Comparison of ENCODE assay signal across 10 cellular contexts in the genomic region with DNA sequence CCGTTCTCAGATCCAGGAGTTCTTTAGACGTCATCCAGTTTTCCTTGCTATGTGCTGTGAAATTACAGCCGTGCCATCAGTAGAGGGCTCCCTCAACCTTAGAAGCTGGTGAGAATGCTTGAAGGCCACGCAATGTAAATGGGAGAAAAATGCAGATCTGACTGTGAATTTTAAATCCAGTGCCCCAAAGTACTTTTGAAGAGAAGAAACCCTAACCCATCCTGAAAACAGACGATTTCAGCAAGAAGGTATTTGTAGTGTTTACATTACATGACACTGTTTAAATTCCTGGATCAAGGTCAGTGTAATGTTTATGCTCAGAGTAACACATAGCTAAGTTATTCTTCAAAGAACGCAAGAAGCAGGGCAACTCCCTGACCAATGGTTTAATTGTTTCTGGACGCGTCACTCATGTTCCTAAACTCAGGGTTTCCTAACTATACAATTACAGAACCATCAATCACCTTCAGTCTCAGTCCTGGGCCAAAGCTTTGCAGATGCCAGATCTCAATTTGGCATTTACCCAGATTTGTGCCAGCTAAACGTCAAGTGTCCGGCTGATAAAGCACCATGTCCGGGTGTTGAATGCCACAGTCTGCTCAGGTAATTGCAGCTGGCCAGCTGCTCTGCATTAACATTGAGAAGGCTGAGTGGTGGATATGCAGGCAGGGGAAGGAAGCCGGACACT. TPM values are rescaled to one million over a fixed set of nuclear protein-coding genes. Genes with fewer than 3 reads are reported as not detected.
A peak's percentile ranks its signal among the peaks of the same experiment; 100 is the strongest.
DNase-seq lines count a peak whose midpoint lies in the region; ATAC-seq, FAIRE-seq and TF ChIP-seq lines count a peak whose summit lies in the region.
"Had no signal": no experiment of that assay in that cellular context is flagged by ENCODE, and none has a peak within 500 bp of the region (broad histone marks: within the 10 kb centered on the region; RNA-seq: fewer than 3 reads in every experiment).

No MANE protein-coding gene starts in this region.

- DNase-seq in AG09319 (ENCODE audit: extremely low read depth, low read depth), result peak; percentile 48
- DNase-seq in M059J (ENCODE audit: low read depth), result peak; percentile 60
- peak; percentile 35 to 68 (median 62) for DNase-seq in body of pancreas
- DNase-seq in HepG2 (ENCODE audit: low spot score), result peak; percentile 66
- DNase-seq in effector CD4-positive, alpha-beta T cell, result no peak

- TF ChIP-seq CTCF in AG09319 (IDR thresholded peaks at IDR 0.05; ENCODE audit: low read depth, low read length), result peak; percentile 74
- peak in 2 of 7 experiments; percentile 6 to 16 for TF ChIP-seq CTCF in body of pancreas (IDR thresholded peaks at IDR 0.05)
- peak; percentile 39 for TF ChIP-seq CTCF in HepG2 (CRISPR knock-in tag; IDR thresholded peaks at IDR 0.05)

- H3K27ac ChIP-seq in body of pancreas (peak overlapping the region in 1 of 4 donors; percentile 9), HepG2 (ENCODE audit: extremely low read length, insufficient read depth, low read length) (no peak overlapping the region)
- H3K27ac ChIP-seq: adrenal gland had no signal

- no peak for TF ChIP-seq RAD21 in HepG2 (CRISPR knock-in tag; IDR thresholded peaks at IDR 0.05)

- TF ChIP-seq POLR2A in body of pancreas (IDR thresholded peaks at IDR 0.05) (no peak), HepG2 (IDR thresholded peaks at IDR 0.05; ENCODE audit: insufficient read depth in 1 of 2, low read depth in 2 of 2, low read length in 2 of 2) (no peak)

- no peaks in the 10 kb centered on the region for H4K20me1 ChIP-seq in HepG2 (ENCODE audit: insufficient read depth, low read length)

- no peak overlapping the region for H3K9ac ChIP-seq in HepG2 (ENCODE audit: insufficient read depth, low read depth, low read length)

- ATAC-seq in body of pancreas (peak; percentile 84), HepG2 (peak; percentile 76), GM19452 (IDR thresholded peaks at IDR 0.05; ENCODE audit: unreplicated experiment) (no peak), HG02610 (IDR thresholded peaks at IDR 0.05; ENCODE audit: unreplicated experiment) (no peak), GM21786 (IDR thresholded peaks at IDR 0.05; ENCODE audit: unreplicated experiment) (no peak)

- no peaks in the 10 kb centered on the region for H3K79me2 ChIP-seq in HepG2 (ENCODE audit: insufficient read depth, low read length)

- WGBS in body of pancreas, 2 donors, result 17 to 18% methylated on average over 12 of the region's 12 CpGs
- WGBS in HepG2 (ENCODE audit: low lambda C conversion rate), result 3% methylated on average over 12 of the region's 12 CpGs

- CTCF ChIA-PET in HepG2 (lab: Yijun Ruan, JAX; ENCODE audit: low intra/inter-chr PET ratio, low total read pairs), result no interaction called here

- no peaks in the 10 kb centered on the region for H3K9me3 ChIP-seq in body of pancreas
- H3K9me3 ChIP-seq in HepG2 (ENCODE audit: low read length), result no peaks in the 10 kb centered on the region
- H3K9me3 ChIP-seq: adrenal gland had no signal

- peak overlapping the region; percentile 46 for H3K4me2 ChIP-seq in HepG2 (ENCODE audit: low read depth, low read length)

- peaks cover 16% of the 10 kb centered on the region for H3K4me1 ChIP-seq in body of pancreas
- peaks cover 26% of the 10 kb centered on the region for H3K4me1 ChIP-seq in HepG2 (ENCODE audit: insufficient read depth, low read length)
- H3K4me1 ChIP-seq: adrenal gland had no signal

- FAIRE-seq in HepG2 (lab: Jason Lieb, UNC), result peak; percentile 52
- FAIRE-seq: GM18507 had no signal

- in situ Hi-C loops in HepG2 (cut with HindIII; ENCODE audit: extremely low pct_ligation_motif_present, low pct_unique_long_range_greater_than_20kb), result loop anchor here (10.0 kb wide), 1 partner anchor 175 kb away; no protein-coding TSS in a partner anchor

- intact Hi-C loops in body of pancreas (cut with DNase I) (no loop called here), HepG2 (cut with micrococcal nuclease; ENCODE audit: unreplicated experiment) (loop anchor here (5.0 kb wide), 1 partner anchor 178 kb away; no protein-coding TSS in a partner anchor)

- H3K36me3 ChIP-seq in body of pancreas (replicated peaks in 1 of 2; ENCODE audit: insufficient read depth in 1 of 2, low read depth in 2 of 2) (no peaks in the 10 kb centered on the region), HepG2 (replicated peaks in 1 of 2; ENCODE audit: control insufficient read depth in 1 of 2, insufficient read depth in 2 of 2, low read length in 2 of 2) (no peaks in the 10 kb centered on the region)
- H3K36me3 ChIP-seq: adrenal gland had no signal

- no TSS peak for BruUV-seq in HepG2 (replicated peaks; lab: Mats Ljungman, UMichigan)

- POLR2A ChIA-PET in HepG2 (lab: Yijun Ruan, JAX), result no interaction called here

- H3K4me3 ChIP-seq in body of pancreas, result no peak overlapping the region
- no peak overlapping the region for H3K4me3 ChIP-seq in HepG2 (replicated peaks in 1 of 3; ENCODE audit: insufficient read depth in 1 of 3, low read depth in 2 of 3, low read length in 3 of 3)
- H3K4me3 ChIP-seq: adrenal gland had no signal

- H3K27me3 ChIP-seq in body of pancreas, result no peaks in the 10 kb centered on the region
- H3K27me3 ChIP-seq in HepG2 (ENCODE audit: control insufficient read depth in 1 of 2, insufficient read depth in 2 of 2, low read length in 2 of 2), result peaks cover 0 to 4% of the 10 kb centered on the region in 2 experiments; a peak in 1 of 5 replicates
- H3K27me3 ChIP-seq: adrenal gland had no signal

- H2AFZ ChIP-seq in HepG2 (ENCODE audit: low read length), result no peak overlapping the region

- TF ChIP-seq EP300 in HepG2 (IDR thresholded peaks at IDR 0.05; ENCODE audit: low read depth in 2 of 2, low read length in 2 of 2) (peak in 1 of 2 experiments; percentile 16; a peak in 1 of 4 replicates), HepG2 (CRISPR knock-in tag; IDR thresholded peaks at IDR 0.05; ENCODE audit: borderline replicate concordance) (no peak)

RNA-seq across cellular contexts. Expression of gene ADAMTS8, which starts 38.2 kb away (rescaled TPM):
- not detected in 2 replicates for total RNA-seq in M059J (2014; rRNA removed; shearing (Covaris generic))
- total RNA-seq in body of pancreas (under 1 TPM in 1 of 2 donors, not detected in 1; 0.66 TPM), HepG2 (2016; rRNA removed; fragmentation: Illumina TruSeq; extraction: Trizol) (not detected in 2 replicates)
- not detected in 2 replicates for total RNA-seq in HepG2 (2016; cell fraction: cytosol; rRNA removed; fragmentation: Illumina TruSeq; extraction: Trizol; ENCODE audit: low read depth)
- not detected in 2 replicates for total RNA-seq in HepG2 (2016; cell fraction: insoluble cytoplasmic fraction; rRNA removed; fragmentation: Illumina TruSeq; extraction: Trizol)
- total RNA-seq in HepG2 (2016; cell fraction: membrane; rRNA removed; fragmentation: Illumina TruSeq; extraction: Trizol), result not detected in 2 replicates
- total RNA-seq in HepG2 (2016; cell fraction: nucleus; rRNA removed; fragmentation: Illumina TruSeq; extraction: Trizol), result not detected in 2 replicates
- not detected in 2 replicates for polyA plus RNA-seq in HepG2 (2011; rRNA removed)
- polyA plus RNA-seq in HepG2 (2011; cell fraction: cytosol; rRNA removed), result not detected in 2 replicates
- polyA plus RNA-seq in HepG2 (2011; cell fraction: nucleus; rRNA removed), result not detected in 2 replicates
- polyA plus RNA-seq in HepG2 (2012), result not detected in 2 replicates
- not detected in 2 replicates for polyA plus RNA-seq in HepG2 (2016; cell fraction: cytosol; fragmentation: Illumina TruSeq; extraction: Trizol; ENCODE audit: low read depth)
- not detected in 2 replicates for polyA plus RNA-seq in HepG2 (2016; cell fraction: insoluble cytoplasmic fraction; fragmentation: Illumina TruSeq; extraction: Trizol; ENCODE audit: low read depth)
- not detected in 2 replicates for polyA plus RNA-seq in HepG2 (2016; cell fraction: membrane; fragmentation: Illumina TruSeq; extraction: Trizol; ENCODE audit: low read depth)
- not detected in 2 replicates for polyA plus RNA-seq in HepG2 (2016; cell fraction: nucleus; fragmentation: Illumina TruSeq; extraction: Trizol; ENCODE audit: insufficient read depth, low read depth)
- polyA minus RNA-seq in HepG2 (2011; rRNA and poly(A)+ RNA removed; ENCODE audit: low replicate concordance), result not detected in 2 replicates
- polyA minus RNA-seq in HepG2 (2011; cell fraction: cytosol; rRNA and poly(A)+ RNA removed), result not detected in 2 replicates
- polyA minus RNA-seq in HepG2 (2011; cell fraction: nucleus; rRNA and poly(A)+ RNA removed), result not detected in 2 replicates

RNA-seq across cellular contexts. Expression of gene ADAMTS15, which starts 58.2 kb away (rescaled TPM):
- total RNA-seq in M059J (2014; rRNA removed; shearing (Covaris generic)), result 6.9 and 10.9 TPM in 2 replicates
- total RNA-seq in body of pancreas (1 to 10 TPM in 1 of 2 donors, under 1 TPM in 1; 0.52 to 5.3 TPM), HepG2 (2016; rRNA removed; fragmentation: Illumina TruSeq; extraction: Trizol) (0.02 TPM in 1 of 2 replicates, not detected in the other)
- total RNA-seq in HepG2 (2016; cell fraction: cytosol; rRNA removed; fragmentation: Illumina TruSeq; extraction: Trizol; ENCODE audit: low read depth), result not detected in 2 replicates
- total RNA-seq in HepG2 (2016; cell fraction: insoluble cytoplasmic fraction; rRNA removed; fragmentation: Illumina TruSeq; extraction: Trizol), result not detected in 2 replicates
- total RNA-seq in HepG2 (2016; cell fraction: membrane; rRNA removed; fragmentation: Illumina TruSeq; extraction: Trizol), result not detected in 2 replicates
- not detected in 2 replicates for total RNA-seq in HepG2 (2016; cell fraction: nucleus; rRNA removed; fragmentation: Illumina TruSeq; extraction: Trizol)
- 0.01 TPM in 1 of 2 replicates, not detected in the other for polyA plus RNA-seq in HepG2 (2011; rRNA removed)
- not detected in 2 replicates for polyA plus RNA-seq in HepG2 (2011; cell fraction: cytosol; rRNA removed)
- not detected in 2 replicates for polyA plus RNA-seq in HepG2 (2011; cell fraction: nucleus; rRNA removed)
- not detected in 2 replicates for polyA plus RNA-seq in HepG2 (2012)
- polyA plus RNA-seq in HepG2 (2016; cell fraction: cytosol; fragmentation: Illumina TruSeq; extraction: Trizol; ENCODE audit: low read depth), result not detected in 2 replicates
- not detected in 2 replicates for polyA plus RNA-seq in HepG2 (2016; cell fraction: insoluble cytoplasmic fraction; fragmentation: Illumina TruSeq; extraction: Trizol; ENCODE audit: low read depth)
- not detected in 2 replicates for polyA plus RNA-seq in HepG2 (2016; cell fraction: membrane; fragmentation: Illumina TruSeq; extraction: Trizol; ENCODE audit: low read depth)
- not detected in 2 replicates for polyA plus RNA-seq in HepG2 (2016; cell fraction: nucleus; fragmentation: Illumina TruSeq; extraction: Trizol; ENCODE audit: insufficient read depth, low read depth)
- 0.63 TPM in 1 of 2 replicates, not detected in the other for polyA minus RNA-seq in HepG2 (2011; rRNA and poly(A)+ RNA removed; ENCODE audit: low replicate concordance)
- not detected in 2 replicates for polyA minus RNA-seq in HepG2 (2011; cell fraction: cytosol; rRNA and poly(A)+ RNA removed)
- not detected in 2 replicates for polyA minus RNA-seq in HepG2 (2011; cell fraction: nucleus; rRNA and poly(A)+ RNA removed)

Comparison
In these comparisons a context has a peak if more than half of its experiments do, and no peak if none do; other contexts are left out.
1. ATAC-seq: peak in body of pancreas (single experiment) and HepG2 (single experiment); none in GM19452 (single experiment), HG02610 (single experiment) and GM21786 (single experiment).